ENCODE assay signal across 17 cellular contexts in genomic region chr16:64982581-64982980, GRCh38.
"Had no signal": no experiment of that assay in that cellular context is flagged by ENCODE, and none has a peak within 500 bp of the region (broad histone marks: within the 10 kb centered on the region; RNA-seq: fewer than 3 reads in every experiment).

No MANE protein-coding gene starts in this region.

- H3K27ac ChIP-seq: gastroesophageal sphincter, left ventricle myocardium inferior, suprapubic skin, transverse colon, uterus had no signal

- H3K9me3 ChIP-seq: gastroesophageal sphincter, heart right ventricle, left ventricle myocardium inferior, suprapubic skin, transverse colon, uterus had no signal

- ATAC-seq: activated CD4-positive, CD25-positive, alpha-beta regulatory T cell treated with anti-CD3 and anti-CD28 coated beads, Interleukin-2, amount 50 U/mL, for 24 hours; activated T-cell treated with anti-CD3 and anti-CD28 coated beads, Interleukin-2, amount 50 U/mL, for 4 hours; gastroesophageal sphincter; T-cell had no signal

- H3K4me3 ChIP-seq: gastroesophageal sphincter, heart right ventricle, left ventricle myocardium inferior, suprapubic skin, transverse colon, uterus had no signal

- H3K27me3 ChIP-seq: gastroesophageal sphincter, heart right ventricle, suprapubic skin, transverse colon, uterus had no signal

- H3K36me3 ChIP-seq: left ventricle myocardium inferior, transverse colon, uterus had no signal

- H3K4me1 ChIP-seq: gastroesophageal sphincter, suprapubic skin, transverse colon, uterus had no signal

- DNase-seq: activated CD4-positive, alpha-beta T cell treated with anti-CD3 and anti-CD28 coated beads, Interleukin-2, amount 50 U/mL, for 1 hour; activated CD8-positive, alpha-beta memory T cell treated with anti-CD3 and anti-CD28 coated beads, Interleukin-2, amount 50 U/mL, for 4 hours; activated naive CD4-positive, alpha-beta T cell treated with anti-CD3 and anti-CD28 coated beads, Interleukin-2, amount 50 U/mL, for 16 hours; activated T-cell treated with anti-CD3 and anti-CD28 coated beads, Interleukin-2, amount 50 U/mL, for 4 hours; kidney glomerular epithelial cell; left ventricle myocardium inferior; mammary epithelial cell; midbrain; nucleus accumbens; T-cell; T-helper 9 cell; transverse colon; uterus had no signal
